In the genomic region with DNA sequence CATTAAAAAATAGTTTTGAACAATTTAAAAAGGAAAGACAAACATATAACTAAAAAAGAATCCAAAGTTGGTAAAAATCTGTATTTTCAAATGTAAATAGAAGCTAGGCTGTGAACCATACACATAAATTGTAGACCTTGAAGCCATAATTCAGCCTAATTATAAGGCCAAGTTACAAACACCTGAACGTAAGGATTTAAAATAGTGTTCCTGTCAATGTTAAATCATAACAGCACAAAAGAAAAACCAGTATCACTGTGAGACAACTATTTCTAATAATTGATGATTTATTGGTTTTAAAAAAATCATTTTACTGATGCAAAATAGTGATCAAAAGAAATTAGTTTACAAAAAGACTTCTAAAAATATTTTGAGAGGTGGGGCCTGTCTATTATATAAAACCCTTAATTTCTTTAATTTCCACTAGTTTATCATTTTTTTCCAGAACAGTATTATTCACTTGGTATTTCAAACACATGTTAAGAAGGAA, we compare ENCODE assay signal across 9 cellular contexts. TPM values are rescaled to one million over a fixed set of nuclear protein-coding genes. Genes with fewer than 3 reads are reported as not detected.
DNase-seq lines count a peak whose midpoint lies in the region; ATAC-seq and TF ChIP-seq lines count a peak whose summit lies in the region.
"Had no signal": no experiment of that assay in that cellular context is flagged by ENCODE, and none has a peak within 500 bp of the region (broad histone marks: within the 10 kb centered on the region; RNA-seq: fewer than 3 reads in every experiment).

No MANE protein-coding gene starts in this region.

- no peaks in the 10 kb centered on the region for H3K9me3 ChIP-seq in HAP-1
- no peaks in the 10 kb centered on the region for H3K9me3 ChIP-seq in skeletal muscle tissue (ENCODE audit: control insufficient read depth in 3 of 3, low read length in 3 of 3)

- peak overlapping the region; percentile 93 to 99 (median 99) for H3K9ac ChIP-seq in skeletal muscle tissue (ENCODE audit: low read depth in 1 of 3, low read length in 3 of 3)

- H3K4me1 ChIP-seq in HAP-1, result peaks cover 49% of the 10 kb centered on the region
- peaks cover 28 to 43% (median 37%) of the 10 kb centered on the region in 3 donors for H3K4me1 ChIP-seq in skeletal muscle tissue (ENCODE audit: control insufficient read depth in 3 of 3, insufficient read depth in 3 of 3, low read length in 3 of 3)

- ATAC-seq in GM18873 (IDR thresholded peaks at IDR 0.05; ENCODE audit: low FRiP score, unreplicated experiment) (no peak), GM18867 (IDR thresholded peaks at IDR 0.05; ENCODE audit: unreplicated experiment) (no peak)

- DNase-seq in HAP-1 (ENCODE audit: low spot score in 2 of 2) (no peak), foreskin fibroblast (no peak), superior temporal gyrus (ENCODE audit: extremely low spot score) (no peak), NCI-H2227 (lab: John Stamatoyannopoulos, UW; ENCODE audit: unreplicated experiment) (no peak)
- DNase-seq: activated gamma-delta T cell had no signal

- peak overlapping the region; percentile 99 for H3K27ac ChIP-seq in skeletal muscle tissue (ENCODE audit: low read depth, low read length)

- H3K4me3 ChIP-seq in HAP-1 (peak overlapping the region; percentile 55), WI38 (ENCODE audit: low read depth, low read length) (peak overlapping the region; percentile 69), foreskin fibroblast (ENCODE audit: low read depth in 1 of 2, low read length in 2 of 2) (peak overlapping the region; percentile 64 to 74), skeletal muscle tissue (ENCODE audit: low read length in 3 of 3) (peak overlapping the region; percentile 81 to 98 (median 97))

- H3K36me3 ChIP-seq in HAP-1 (replicated peaks), result peaks cover 45% of the 10 kb centered on the region
- peaks cover 19 to 27% (median 22%) of the 10 kb centered on the region in 3 donors for H3K36me3 ChIP-seq in skeletal muscle tissue (ENCODE audit: control insufficient read depth in 3 of 3, insufficient read depth in 3 of 3, low read length in 3 of 3)

- H3K27me3 ChIP-seq in HAP-1 (ENCODE audit: low read depth), result no peaks in the 10 kb centered on the region
- H3K27me3 ChIP-seq in skeletal muscle tissue (ENCODE audit: control insufficient read depth in 3 of 3, insufficient read depth in 3 of 3, low read length in 3 of 3), result no peaks in the 10 kb centered on the region

- TF ChIP-seq CTCF in WI38 (IDR thresholded peaks at IDR 0.05; ENCODE audit: low read depth, low read length) (no peak), foreskin fibroblast (IDR thresholded peaks at IDR 0.05; ENCODE audit: low read depth, low read length) (no peak)

- in situ Hi-C loops in HAP-1 (cut with MboI; ENCODE audit: low sequenced_read_pairs), result loop anchor here (5.0 to 10.0 kb wide), 3 partner anchors 108 to 477 kb away; no protein-coding TSS in a partner anchor

RNA-seq across cellular contexts. Expression of a gene that starts 4.4 kb away (rescaled TPM):
- total RNA-seq in skeletal muscle tissue, result 83.0 TPM
